14 cellular contexts compared by ENCODE assay signal in the genomic region with DNA sequence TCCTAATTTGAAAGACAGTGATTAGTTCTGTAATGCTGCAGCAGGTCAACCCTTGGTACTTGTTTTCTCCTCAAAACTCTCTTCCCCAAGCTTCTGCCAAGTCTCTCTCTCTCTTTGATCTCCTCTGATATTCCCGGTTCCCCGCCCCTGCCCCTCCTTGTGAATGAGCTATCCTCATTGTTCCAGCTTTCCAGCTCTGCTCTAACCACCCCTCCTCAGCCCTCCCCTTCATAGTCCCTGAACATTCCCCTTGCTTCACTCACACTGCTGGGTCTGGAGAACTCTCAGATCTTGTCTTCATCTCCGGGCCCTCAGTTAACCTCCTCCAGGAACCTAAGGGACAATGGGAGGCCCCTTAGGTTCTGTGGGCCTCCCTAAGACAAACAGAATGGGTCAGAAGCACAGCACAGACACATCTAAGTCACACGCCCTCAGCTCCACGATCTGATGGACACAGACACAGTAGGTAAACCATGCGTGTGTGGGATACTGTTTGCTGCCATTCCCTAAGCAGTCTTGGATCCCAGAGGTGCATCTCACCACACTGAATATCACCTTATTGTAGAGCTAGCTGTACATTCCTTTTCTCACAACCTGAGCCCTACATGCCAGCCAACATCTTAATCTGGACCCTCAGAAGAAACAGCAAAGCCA. TPM values are rescaled to one million over a fixed set of nuclear protein-coding genes. Genes with fewer than 3 reads are reported as not detected.
DNase-seq lines count a peak whose midpoint lies in the region; ATAC-seq and TF ChIP-seq lines count a peak whose summit lies in the region.
"Had no signal": no experiment of that assay in that cellular context is flagged by ENCODE, and none has a peak within 500 bp of the region (broad histone marks: within the 10 kb centered on the region; RNA-seq: fewer than 3 reads in every experiment).

No MANE protein-coding gene starts in this region.

- BruUV-seq in Caco-2 (replicated peaks; lab: Mats Ljungman, UMichigan) = no TSS peak

- H3K36me3 Mint-ChIP-seq in Caco-2 (ENCODE audit: insufficient read depth, unreplicated experiment) = no peaks in the 10 kb centered on the region
- peaks cover 4% of the 10 kb centered on the region for H3K36me3 Mint-ChIP-seq in endodermal cell (ENCODE audit: low read depth)
- no peaks in the 10 kb centered on the region for H3K36me3 Mint-ChIP-seq in CD4-positive, alpha-beta memory T cell

- CTCF ChIA-PET in Caco-2 (lab: Charles Lee) = interaction anchor here (0.7 kb wide), 1 partner anchor 55 kb away, joined by 3 read pairs; no protein-coding TSS in a partner anchor
- CTCF ChIA-PET in CD4-positive, alpha-beta memory T cell (lab: Charles Lee; ENCODE audit: partially characterized antibody) = no interaction called here

- H3K4me1 Mint-ChIP-seq in Caco-2 (ENCODE audit: low read depth, unreplicated experiment) (peaks cover 8% of the 10 kb centered on the region), endodermal cell (peaks cover 22% of the 10 kb centered on the region)
- no peaks in the 10 kb centered on the region for H3K4me1 Mint-ChIP-seq in CD4-positive, alpha-beta memory T cell

- H3K9ac ChIP-seq in endodermal cell (ENCODE audit: extremely low read depth, low read length, poor library complexity, severe bottlenecking) = no peak overlapping the region
- H3K9ac ChIP-seq in neuronal stem cell (ENCODE audit: low read depth, low read length, poor library complexity) = no peak overlapping the region
- H3K9ac ChIP-seq: BLaER1 treated with 17β-estradiol and CSF1 and Interleukin-3, amounts not matched to agents 10 nM and 100 nM had no signal

- H3K14ac ChIP-seq in neuronal stem cell (ENCODE audit: low read length) = peak overlapping the region; percentile 1

- no peak overlapping the region for H3K4me3 Mint-ChIP-seq in Caco-2 (ENCODE audit: unreplicated experiment)
- no peak overlapping the region for H3K4me3 Mint-ChIP-seq in endodermal cell
- H3K4me3 Mint-ChIP-seq in CD4-positive, alpha-beta memory T cell = no peak overlapping the region

- ATAC-seq in HG02798 (IDR thresholded peaks at IDR 0.05; ENCODE audit: poor library complexity, unreplicated experiment) = no peak

- no peak overlapping the region for H2BK12ac ChIP-seq in neuronal stem cell (ENCODE audit: low read length)

- peak overlapping the region; percentile 67 for H3K18ac ChIP-seq in neuronal stem cell (ENCODE audit: low read length)

- H3K79me1 ChIP-seq in neuronal stem cell (ENCODE audit: low read depth, low read length) = no peaks in the 10 kb centered on the region

- peak overlapping the region; percentile 25 for H3K23ac ChIP-seq in neuronal stem cell (ENCODE audit: low read depth, low read length, poor library complexity)

- peak overlapping the region; percentile 11 for H4K91ac ChIP-seq in neuronal stem cell (ENCODE audit: low read depth, low read length, poor library complexity)

- peak in 1 of 2 experiments; percentile 40 for DNase-seq in Caco-2
- DNase-seq in SJSA1 (ENCODE audit: low read depth in 1 of 2, low spot score in 2 of 2) = peak; percentile 18 to 54
- DNase-seq in endodermal cell = peak; percentile 73
- DNase-seq in neuronal stem cell (ENCODE audit: low spot score) = no peak
- DNase-seq in SIG-M5 (lab: John Stamatoyannopoulos, UW) = no peak
- no peak for DNase-seq in NCI-H2227 (lab: John Stamatoyannopoulos, UW; ENCODE audit: unreplicated experiment)
- no peak for DNase-seq in CD4-positive, alpha-beta memory T cell
- DNase-seq: GOT3, NCI-H1048, NCI-H1694 treated with DMSO at 0.1 percent for 48 hours, NCI-H446, NCI-H774 had no signal

- no peak overlapping the region for H3K4ac ChIP-seq in neuronal stem cell (ENCODE audit: low read length)

- H3K4me1 ChIP-seq in Caco-2 (peaks cover 5% of the 10 kb centered on the region; the same call in 1 of the 2 replicates), SJSA1 (replicated peaks) (no peaks in the 10 kb centered on the region), endodermal cell (ENCODE audit: control insufficient read depth, insufficient read depth, low read length) (no peaks in the 10 kb centered on the region), neuronal stem cell (ENCODE audit: control insufficient read depth in 2 of 2, insufficient read depth in 1 of 2, low read depth in 1 of 2, low read length in 2 of 2) (peaks cover 0 to 15% of the 10 kb centered on the region in 2 donors)
- H3K4me1 ChIP-seq in CD4-positive, alpha-beta memory T cell (ENCODE audit: insufficient read depth, low read length) = no peaks in the 10 kb centered on the region

- no peak overlapping the region for H2AK5ac ChIP-seq in neuronal stem cell (ENCODE audit: low read depth, low read length)

- peak overlapping the region; percentile 41 for H2AFZ ChIP-seq in neuronal stem cell (ENCODE audit: low read length)

- H2BK15ac ChIP-seq in neuronal stem cell (ENCODE audit: low read length) = peak overlapping the region; percentile 23

- no peak overlapping the region for H2BK5ac ChIP-seq in neuronal stem cell (ENCODE audit: low read length)

- 73 to 84% methylated on average over 3 to 6 of the region's 6 CpGs for WGBS in endodermal cell (ENCODE audit: insufficient coverage in 1 of 2, insufficient read length in 1 of 2), 2 experiments
- no CpG with 5 or more reads among the region's 6 CpGs for WGBS in neuronal stem cell (ENCODE audit: extremely low coverage in 2 of 2, insufficient read length in 2 of 2, insufficient replicate concordance in 1 of 2), 2 donors

- no peak overlapping the region for H2BK120ac ChIP-seq in neuronal stem cell (ENCODE audit: low read depth, low read length)

- POLR2A ChIA-PET in Caco-2 (lab: Charles Lee) = interaction anchor here (0.6 kb wide), 1 partner anchor 131 kb away, joined by 3 read pairs; no protein-coding TSS in a partner anchor
- POLR2A ChIA-PET in CD4-positive, alpha-beta memory T cell (lab: Charles Lee; ENCODE audit: partially characterized antibody) = no interaction called here

- H3K36me3 ChIP-seq in Caco-2 (ENCODE audit: control insufficient read depth, insufficient read depth, low read length) = no peaks in the 10 kb centered on the region
- H3K36me3 ChIP-seq in SJSA1 = no peaks in the 10 kb centered on the region
- H3K36me3 ChIP-seq in endodermal cell (ENCODE audit: control insufficient read depth, insufficient read depth, low read length) = no peaks in the 10 kb centered on the region
- no peaks in the 10 kb centered on the region for H3K36me3 ChIP-seq in neuronal stem cell (replicated peaks in 1 of 2; ENCODE audit: control insufficient read depth in 2 of 2, insufficient read depth in 2 of 2, low read length in 2 of 2)
- no peaks in the 10 kb centered on the region for H3K36me3 ChIP-seq in CD4-positive, alpha-beta memory T cell (ENCODE audit: insufficient read depth, low read length)
- H3K36me3 ChIP-seq: BLaER1 treated with 17β-estradiol and CSF1 and Interleukin-3, amounts not matched to agents 10 nM and 100 nM had no signal

- no peak overlapping the region for H4K8ac ChIP-seq in neuronal stem cell (ENCODE audit: low read depth, low read length)

- peak overlapping the region; percentile 6 for H3K27ac Mint-ChIP-seq in Caco-2 (ENCODE audit: unreplicated experiment)
- H3K27ac Mint-ChIP-seq in endodermal cell = peak overlapping the region; percentile 8
- H3K27ac Mint-ChIP-seq in CD4-positive, alpha-beta memory T cell = no peak overlapping the region

- intact Hi-C loops in Caco-2 (cut with micrococcal nuclease; ENCODE audit: unreplicated experiment) = no loop called here
- intact Hi-C loops in CD4-positive, alpha-beta memory T cell (cut with micrococcal nuclease) = no loop called here

- no peaks in the 10 kb centered on the region for H3K9me3 Mint-ChIP-seq in Caco-2 (ENCODE audit: unreplicated experiment)
- H3K9me3 Mint-ChIP-seq in endodermal cell = no peaks in the 10 kb centered on the region
- H3K9me3 Mint-ChIP-seq in CD4-positive, alpha-beta memory T cell = no peaks in the 10 kb centered on the region

- H3K4me3 ChIP-seq in Caco-2 (ENCODE audit: low read depth, low read length) = no peak overlapping the region
- H3K4me3 ChIP-seq in SJSA1 = no peak overlapping the region
- no peak overlapping the region for H3K4me3 ChIP-seq in endodermal cell (ENCODE audit: low read length)
- H3K4me3 ChIP-seq in neuronal stem cell (ENCODE audit: low read length in 2 of 2) = no peak overlapping the region
- no peak overlapping the region for H3K4me3 ChIP-seq in CD4-positive, alpha-beta memory T cell (ENCODE audit: low read length in 2 of 2)
- H3K4me3 ChIP-seq: BLaER1 treated with 17β-estradiol and CSF1 and Interleukin-3, amounts not matched to agents 10 nM and 100 nM had no signal

- H3K4me2 ChIP-seq in neuronal stem cell (ENCODE audit: insufficient read depth, low read length, poor library complexity, severe bottlenecking) = no peak overlapping the region
- H3K4me2 ChIP-seq: BLaER1 treated with 17β-estradiol and CSF1 and Interleukin-3, amounts not matched to agents 10 nM and 100 nM had no signal

- no peaks in the 10 kb centered on the region for H3K27me3 Mint-ChIP-seq in Caco-2 (ENCODE audit: insufficient read depth, unreplicated experiment)
- H3K27me3 Mint-ChIP-seq in endodermal cell (ENCODE audit: insufficient read depth) = no peaks in the 10 kb centered on the region
- H3K27me3 Mint-ChIP-seq in CD4-positive, alpha-beta memory T cell = peaks cover 0 to 1% of the 10 kb centered on the region in 2 donors

- TF ChIP-seq CTCF in Caco-2 (IDR thresholded peaks at IDR 0.05; ENCODE audit: insufficient read depth in 1 of 2, low read depth in 1 of 2, low read length in 1 of 2, severe bottlenecking in 1 of 2, unreplicated experiment in 1 of 2) (no peak), endodermal cell (conservative IDR thresholded peaks at IDR 0.05) (no peak)

- no peaks in the 10 kb centered on the region for H3K27me3 ChIP-seq in Caco-2 (replicated peaks; ENCODE audit: control insufficient read depth, insufficient read depth, low read length)
- H3K27me3 ChIP-seq in SJSA1 (replicated peaks) = no peaks in the 10 kb centered on the region
- no peaks in the 10 kb centered on the region for H3K27me3 ChIP-seq in endodermal cell (ENCODE audit: control insufficient read depth, insufficient read depth, low read length, poor library complexity, severe bottlenecking)
- peaks cover 0 to 4% (median 0%) of the 10 kb centered on the region in 3 experiments for H3K27me3 ChIP-seq in neuronal stem cell (ENCODE audit: control insufficient read depth in 3 of 3, insufficient read depth in 3 of 3, low read depth in 1 of 3, low read length in 3 of 3)
- H3K27me3 ChIP-seq in CD4-positive, alpha-beta memory T cell (ENCODE audit: insufficient read depth, low read length) = no peaks in the 10 kb centered on the region
- H3K27me3 ChIP-seq: BLaER1 treated with 17β-estradiol and CSF1 and Interleukin-3, amounts not matched to agents 10 nM and 100 nM had no signal

- H3K9me3 ChIP-seq in Caco-2 (no peaks in the 10 kb centered on the region), SJSA1 (replicated peaks) (no peaks in the 10 kb centered on the region), endodermal cell (ENCODE audit: control insufficient read depth, low read length) (no peaks in the 10 kb centered on the region), neuronal stem cell (replicated peaks in 1 of 2; ENCODE audit: control insufficient read depth in 2 of 2, insufficient read depth in 1 of 2, low read depth in 1 of 2, low read length in 2 of 2) (peaks cover 0 to 2% of the 10 kb centered on the region in 2 donors)
- no peaks in the 10 kb centered on the region for H3K9me3 ChIP-seq in CD4-positive, alpha-beta memory T cell (ENCODE audit: control insufficient read depth in 1 of 2, low read length in 2 of 2)
- H3K9me3 ChIP-seq: BLaER1 treated with 17β-estradiol and CSF1 and Interleukin-3, amounts not matched to agents 10 nM and 100 nM had no signal

- H3K27ac ChIP-seq in SJSA1 = no peak overlapping the region
- H3K27ac ChIP-seq in endodermal cell (ENCODE audit: low read depth, low read length) = no peak overlapping the region
- H3K27ac ChIP-seq in neuronal stem cell (replicated peaks; ENCODE audit: low read length) = no peak overlapping the region
- no peak overlapping the region for H3K27ac ChIP-seq in CD4-positive, alpha-beta memory T cell (ENCODE audit: low read depth, low read length)
- H3K27ac ChIP-seq: BLaER1 treated with 17β-estradiol and CSF1 and Interleukin-3, amounts not matched to agents 10 nM and 100 nM had no signal

RNA-seq across cellular contexts. Expression of gene LARP1, which starts 17.4 kb away (rescaled TPM):
- total RNA-seq in Caco-2 (2022) (357 and 372 TPM in 2 replicates), endodermal cell (100 to 1,000 TPM; 193 to 273 TPM)
- total RNA-seq in SJSA1 (2014; rRNA removed; shearing (Covaris generic)) = 67.5 and 76.9 TPM in 2 replicates
- polyA plus RNA-seq in endodermal cell (2013, experiment 1 of 2) = 115 TPM
- 107 TPM for polyA plus RNA-seq in endodermal cell (2013, experiment 2 of 2)
- polyA plus RNA-seq in neuronal stem cell (2013, experiment 1 of 2) = 96.5 TPM
- polyA plus RNA-seq in neuronal stem cell (2013, experiment 2 of 2) = 92.3 TPM
- total RNA-seq in CD4-positive, alpha-beta memory T cell = 100 to 1,000 TPM; 152 to 159 TPM
- 10 to 100 TPM in 1 of 2 donors, 1 to 10 TPM in 1; 6.0 to 28.8 TPM for polyA plus RNA-seq in CD4-positive, alpha-beta memory T cell

Comparison
In these comparisons a context has a peak if more than half of its experiments do, and no peak if none do; other contexts are left out.
1. DNase-seq: peak in SJSA1 (2 of 2) and endodermal cell (single experiment); none in neuronal stem cell (single experiment), SIG-M5 (single experiment), NCI-H2227 (single experiment) and CD4-positive, alpha-beta memory T cell (0 of 5).
2. H3K27ac Mint-ChIP-seq: peak in Caco-2 (single experiment) and endodermal cell (single experiment); none in CD4-positive, alpha-beta memory T cell (0 of 7).